Comparison of ENCODE assay signal across 22 cellular contexts in the genomic region with DNA sequence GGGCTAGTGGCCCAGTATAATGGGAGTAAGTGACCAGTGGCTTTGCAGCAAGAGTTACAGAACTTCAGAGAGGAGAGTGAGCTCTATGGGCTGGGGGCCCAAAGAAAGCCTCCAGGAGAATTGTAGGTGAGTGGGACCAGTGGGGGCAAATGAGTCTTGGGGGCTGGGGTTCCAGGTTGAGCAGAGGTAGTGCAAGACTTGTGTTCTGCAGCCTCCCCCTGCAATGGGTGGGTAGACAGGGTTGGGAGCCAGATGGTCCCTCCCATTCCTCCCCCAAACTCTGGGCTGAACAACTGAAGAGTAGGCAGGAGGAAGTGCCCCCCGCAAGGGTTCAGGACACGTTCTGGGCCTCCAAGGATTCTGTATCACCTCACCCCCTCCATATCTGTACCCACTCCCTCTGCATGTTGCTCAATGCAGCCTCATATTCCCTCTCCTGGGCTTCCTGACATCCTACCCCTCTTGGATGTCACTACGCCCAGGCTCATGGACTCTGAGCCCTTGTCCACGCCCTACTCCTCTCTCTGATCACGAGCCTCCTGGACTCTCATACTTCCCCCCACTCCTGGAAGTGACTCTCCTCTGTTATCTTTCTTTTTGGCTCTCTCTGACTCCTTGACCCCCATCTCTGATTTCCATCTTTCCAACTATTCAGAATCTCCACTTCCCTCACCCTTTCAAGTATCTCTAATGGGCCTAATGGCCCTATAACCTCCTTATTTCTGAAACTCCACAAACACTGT. TPM values are rescaled to one million over a fixed set of nuclear protein-coding genes. Genes with fewer than 3 reads are reported as not detected.
DNase-seq lines count a peak whose midpoint lies in the region; ATAC-seq, FAIRE-seq and TF ChIP-seq lines count a peak whose summit lies in the region.
"Had no signal": no experiment of that assay in that cellular context is flagged by ENCODE, and none has a peak within 500 bp of the region (broad histone marks: within the 10 kb centered on the region; RNA-seq: fewer than 3 reads in every experiment).

No MANE protein-coding gene starts in this region.

- H3K27ac Mint-ChIP-seq in neural crest cell (ENCODE audit: unreplicated experiment): no peak overlapping the region
- H3K27ac Mint-ChIP-seq in activated T-cell treated with anti-CD3 and anti-CD28 coated beads, Interleukin-2, amount 50 U/mL, for 24 hours: no peak overlapping the region

- H3K36me3 ChIP-seq in HepG2 (replicated peaks in 1 of 2; ENCODE audit: control insufficient read depth in 1 of 2, insufficient read depth in 2 of 2, low read length in 2 of 2): peaks cover 19 to 30% of the 10 kb centered on the region in 2 experiments
- H3K36me3 ChIP-seq in right lobe of liver: no peaks in the 10 kb centered on the region
- no peaks in the 10 kb centered on the region for H3K36me3 ChIP-seq in hepatocyte (replicated peaks; ENCODE audit: insufficient read depth, low read depth)

- no peaks in the 10 kb centered on the region for H3K9me2 ChIP-seq in hepatocyte (replicated peaks; ENCODE audit: insufficient read depth)

- H3K9me3 ChIP-seq in HepG2 (ENCODE audit: low read length) (no peaks in the 10 kb centered on the region), right lobe of liver (no peaks in the 10 kb centered on the region), hepatocyte (ENCODE audit: low read depth) (no peaks in the 10 kb centered on the region)
- H3K9me3 ChIP-seq: HAP-1 had no signal

- TF ChIP-seq EP300 in HepG2 (IDR thresholded peaks at IDR 0.05; ENCODE audit: low read depth in 2 of 2, low read length in 2 of 2) (peak; percentile 49 to 84; a peak in 3 of 4 replicates), HepG2 (CRISPR knock-in tag; IDR thresholded peaks at IDR 0.05; ENCODE audit: borderline replicate concordance) (peak; percentile 78)

- TF ChIP-seq CTCF in HepG2 (CRISPR knock-in tag; IDR thresholded peaks at IDR 0.05) (peak; percentile 26; the same call in 1 of the 2 replicates), right lobe of liver (IDR thresholded peaks at IDR 0.05) (no peak), hepatocyte (IDR thresholded peaks at IDR 0.05; ENCODE audit: poor library complexity) (no peak), neural crest cell (conservative IDR thresholded peaks at IDR 0.05) (no peak)

- H3K4me3 ChIP-seq in HepG2 (replicated peaks in 1 of 3; ENCODE audit: insufficient read depth in 1 of 3, low read depth in 2 of 3, low read length in 3 of 3): peak overlapping the region in 2 of 3 experiments; percentile 76 to 90; a peak in 3 of 6 replicates
- no peak overlapping the region for H3K4me3 ChIP-seq in right lobe of liver
- H3K4me3 ChIP-seq in hepatocyte: no peak overlapping the region
- H3K4me3 ChIP-seq: GM23248, HAP-1 had no signal

- peaks cover under 1% of the 10 kb centered on the region for H3K27me3 Mint-ChIP-seq in neural crest cell (ENCODE audit: low read depth)
- peaks cover 30% of the 10 kb centered on the region for H3K27me3 Mint-ChIP-seq in activated T-cell treated with anti-CD3 and anti-CD28 coated beads, Interleukin-2, amount 50 U/mL, for 24 hours

- 0 out of 2 replicates have a peak, but pooled peaks have one; percentile 10 for TF ChIP-seq RAD21 in HepG2 (CRISPR knock-in tag; IDR thresholded peaks at IDR 0.05)

- peaks cover 39% of the 10 kb centered on the region for H3K4me1 Mint-ChIP-seq in neural crest cell
- peaks cover 30% of the 10 kb centered on the region for H3K4me1 Mint-ChIP-seq in activated T-cell treated with anti-CD3 and anti-CD28 coated beads, Interleukin-2, amount 50 U/mL, for 24 hours (ENCODE audit: low read depth)

- peak; percentile 75 for FAIRE-seq in HepG2 (lab: Jason Lieb, UNC)

- BruUV-seq in HepG2 (replicated peaks; lab: Mats Ljungman, UMichigan): no TSS peak

- peak overlapping the region; percentile 84 for H3K9ac ChIP-seq in HepG2 (ENCODE audit: insufficient read depth, low read depth, low read length)
- H3K9ac ChIP-seq: GM23248 had no signal

- H3K79me2 ChIP-seq in HepG2 (ENCODE audit: insufficient read depth, low read length): peaks cover 32% of the 10 kb centered on the region
- H3K79me2 ChIP-seq in hepatocyte: peaks cover 15% of the 10 kb centered on the region

- CTCF ChIA-PET in HepG2 (lab: Yijun Ruan, JAX; ENCODE audit: low intra/inter-chr PET ratio, low total read pairs): no interaction called here

- peaks cover 49% of the 10 kb centered on the region for H3K4me1 ChIP-seq in HepG2 (ENCODE audit: insufficient read depth, low read length)
- H3K4me1 ChIP-seq in right lobe of liver: peaks cover 0 to 18% (median 5%) of the 10 kb centered on the region in 4 donors
- H3K4me1 ChIP-seq in hepatocyte (ENCODE audit: insufficient read depth): peaks cover 12% of the 10 kb centered on the region

- 3% methylated on average over 5 of the region's 5 CpGs for WGBS in HepG2 (ENCODE audit: low lambda C conversion rate)
- WGBS in right lobe of liver (ENCODE audit: insufficient coverage, low coverage, low lambda C conversion rate, missing lambda C conversion rate): 54% methylated on average over 3 of the region's 5 CpGs
- 75% methylated on average over 5 of the region's 5 CpGs for WGBS in hepatocyte (ENCODE audit: low lambda C conversion rate, missing lambda C conversion rate)

- DNase-seq in HepG2 (ENCODE audit: low spot score): peak; percentile 79
- no peak for DNase-seq in right lobe of liver
- DNase-seq in hepatocyte (ENCODE audit: low spot score): peak; percentile 50
- no peak for DNase-seq in neural crest cell (ENCODE audit: low read depth, low spot score)
- no peak for DNase-seq in activated CD4-positive, alpha-beta T cell treated with anti-CD3 and anti-CD28 coated beads for 4 hours
- DNase-seq in activated T-cell treated with anti-CD3 and anti-CD28 coated beads, Interleukin-2, amount 50 U/mL, for 24 hours: no peak
- DNase-seq: 8988T, DMS153, GDM1, GM23248, KBM-7, NCI-H1105 treated with DMSO at 0.1 percent for 48 hours, NCI-H1694, NCI-H2107, NCI-H510A treated with DMSO at 0.1 percent for 48 hours, RPMI8226, SHP77 treated with DMSO at 0.1 percent for 48 hours had no signal

- peak overlapping the region; percentile 87 for H3K4me3 Mint-ChIP-seq in neural crest cell
- no peak overlapping the region for H3K4me3 Mint-ChIP-seq in activated T-cell treated with anti-CD3 and anti-CD28 coated beads, Interleukin-2, amount 50 U/mL, for 24 hours

- TF ChIP-seq POLR2A in HepG2 (IDR thresholded peaks at IDR 0.05; ENCODE audit: insufficient read depth in 1 of 2, low read depth in 2 of 2, low read length in 2 of 2) (peak in 1 of 2 experiments; percentile 43; a peak in 1 of 4 replicates), right lobe of liver (IDR thresholded peaks at IDR 0.05) (no peak)

- no peaks in the 10 kb centered on the region; a peak in 1 of 5 replicates for H3K27me3 ChIP-seq in HepG2 (ENCODE audit: control insufficient read depth in 1 of 2, insufficient read depth in 2 of 2, low read length in 2 of 2)
- H3K27me3 ChIP-seq in right lobe of liver: no peaks in the 10 kb centered on the region
- H3K27me3 ChIP-seq in hepatocyte: peaks cover 2% of the 10 kb centered on the region

- H3K27ac ChIP-seq in HepG2 (ENCODE audit: extremely low read length, insufficient read depth, low read length): peak overlapping the region; percentile 53
- H3K27ac ChIP-seq in right lobe of liver: no peak overlapping the region
- no peak overlapping the region for H3K27ac ChIP-seq in hepatocyte
- H3K27ac ChIP-seq: GM23248 had no signal

- ATAC-seq in HepG2 (peak; percentile 34), right lobe of liver (no peak), GM19023 (IDR thresholded peaks at IDR 0.05; ENCODE audit: unreplicated experiment) (no peak), HG03442 (IDR thresholded peaks at IDR 0.05; ENCODE audit: unreplicated experiment) (no peak)

- intact Hi-C loops in HepG2 (cut with micrococcal nuclease; ENCODE audit: unreplicated experiment) (no loop called here), right lobe of liver (cut with DNase I) (no loop called here)

- peaks cover 24% of the 10 kb centered on the region for H4K20me1 ChIP-seq in HepG2 (ENCODE audit: insufficient read depth, low read length)
- H4K20me1 ChIP-seq in hepatocyte (ENCODE audit: insufficient read depth, poor library complexity, severe bottlenecking): peaks cover 12% of the 10 kb centered on the region

- in situ Hi-C loops in HepG2 (cut with HindIII; ENCODE audit: extremely low pct_ligation_motif_present, low pct_unique_long_range_greater_than_20kb): no loop called here

- H3K36me3 Mint-ChIP-seq in neural crest cell (ENCODE audit: low read depth): peaks cover 3% of the 10 kb centered on the region
- peaks cover 12% of the 10 kb centered on the region for H3K36me3 Mint-ChIP-seq in activated T-cell treated with anti-CD3 and anti-CD28 coated beads, Interleukin-2, amount 50 U/mL, for 24 hours (ENCODE audit: low read depth)

- H3K4me2 ChIP-seq in HepG2 (ENCODE audit: low read depth, low read length): peak overlapping the region; percentile 97
- no peak overlapping the region for H3K4me2 ChIP-seq in hepatocyte

- POLR2A ChIA-PET in HepG2 (lab: Yijun Ruan, JAX): interaction anchor here (1.2 to 3.9 kb wide), 4 partner anchors 15 to 52 kb away, joined by 6 to 44 read pairs (median 25); a partner anchor contains a TSS

- H2AFZ ChIP-seq in HepG2 (ENCODE audit: low read length) (no peak overlapping the region), hepatocyte (no peak overlapping the region)
- H2AFZ ChIP-seq: GM23248 had no signal

- H3K9me3 Mint-ChIP-seq in neural crest cell: no peaks in the 10 kb centered on the region
- no peaks in the 10 kb centered on the region for H3K9me3 Mint-ChIP-seq in activated T-cell treated with anti-CD3 and anti-CD28 coated beads, Interleukin-2, amount 50 U/mL, for 24 hours

RNA-seq across cellular contexts. Expression of a gene that starts 2.0 kb away (rescaled TPM):
- total RNA-seq in HepG2 (2016; rRNA removed; fragmentation: Illumina TruSeq; extraction: Trizol) (11.6 and 17.3 TPM in 2 replicates), right lobe of liver (1 to 10 TPM in 5 of 6 experiments, under 1 TPM in 1; 0.68 to 3.2 (median 1.2) TPM), hepatocyte (7.3 and 8.0 TPM in 2 replicates), neural crest cell (15.7 and 16.4 TPM in 2 replicates)
- total RNA-seq in HepG2 (2016; cell fraction: cytosol; rRNA removed; fragmentation: Illumina TruSeq; extraction: Trizol; ENCODE audit: low read depth): 12.3 and 16.3 TPM in 2 replicates
- total RNA-seq in HepG2 (2016; cell fraction: insoluble cytoplasmic fraction; rRNA removed; fragmentation: Illumina TruSeq; extraction: Trizol): 10.7 and 17.8 TPM in 2 replicates
- total RNA-seq in HepG2 (2016; cell fraction: membrane; rRNA removed; fragmentation: Illumina TruSeq; extraction: Trizol): 26.8 and 32.4 TPM in 2 replicates
- 9.3 and 11.7 TPM in 2 replicates for total RNA-seq in HepG2 (2016; cell fraction: nucleus; rRNA removed; fragmentation: Illumina TruSeq; extraction: Trizol)
- polyA plus RNA-seq in HepG2 (2011; rRNA removed) (23.5 and 40.8 TPM in 2 replicates), hepatocyte (10.4 and 12.2 TPM in 2 replicates)
- polyA plus RNA-seq in HepG2 (2011; cell fraction: cytosol; rRNA removed): 43.6 and 52.1 TPM in 2 replicates
- 61.3 and 68.7 TPM in 2 replicates for polyA plus RNA-seq in HepG2 (2011; cell fraction: nucleus; rRNA removed)
- 41.3 and 49.8 TPM in 2 replicates for polyA plus RNA-seq in HepG2 (2012)
- 16.5 and 21.1 TPM in 2 replicates for polyA plus RNA-seq in HepG2 (2016; cell fraction: cytosol; fragmentation: Illumina TruSeq; extraction: Trizol; ENCODE audit: low read depth)
- 12.8 and 14.5 TPM in 2 replicates for polyA plus RNA-seq in HepG2 (2016; cell fraction: insoluble cytoplasmic fraction; fragmentation: Illumina TruSeq; extraction: Trizol; ENCODE audit: low read depth)
- 27.9 and 28.1 TPM in 2 replicates for polyA plus RNA-seq in HepG2 (2016; cell fraction: membrane; fragmentation: Illumina TruSeq; extraction: Trizol; ENCODE audit: low read depth)
- polyA plus RNA-seq in HepG2 (2016; cell fraction: nucleus; fragmentation: Illumina TruSeq; extraction: Trizol; ENCODE audit: insufficient read depth, low read depth): 17.1 and 19.3 TPM in 2 replicates
- 2.1 and 67.2 TPM in 2 replicates for polyA minus RNA-seq in HepG2 (2011; rRNA and poly(A)+ RNA removed; ENCODE audit: low replicate concordance)
- 26.3 and 28.6 TPM in 2 replicates for polyA minus RNA-seq in HepG2 (2011; cell fraction: cytosol; rRNA and poly(A)+ RNA removed)
- polyA minus RNA-seq in HepG2 (2011; cell fraction: nucleus; rRNA and poly(A)+ RNA removed): 12.9 and 13.6 TPM in 2 replicates

RNA-seq across cellular contexts. Expression of a gene that starts 2.2 kb away (rescaled TPM):
- 34.7 and 79.6 TPM in 2 replicates for total RNA-seq in HepG2 (2016; rRNA removed; fragmentation: Illumina TruSeq; extraction: Trizol)
- total RNA-seq in HepG2 (2016; cell fraction: cytosol; rRNA removed; fragmentation: Illumina TruSeq; extraction: Trizol; ENCODE audit: low read depth): 21.6 and 22.1 TPM in 2 replicates
- 36.0 and 80.8 TPM in 2 replicates for total RNA-seq in HepG2 (2016; cell fraction: insoluble cytoplasmic fraction; rRNA removed; fragmentation: Illumina TruSeq; extraction: Trizol)
- 42.0 and 50.0 TPM in 2 replicates for total RNA-seq in HepG2 (2016; cell fraction: membrane; rRNA removed; fragmentation: Illumina TruSeq; extraction: Trizol)
- total RNA-seq in HepG2 (2016; cell fraction: nucleus; rRNA removed; fragmentation: Illumina TruSeq; extraction: Trizol): 65.5 and 76.8 TPM in 2 replicates
- 111 and 171 TPM in 2 replicates for polyA plus RNA-seq in HepG2 (2011; rRNA removed)
- polyA plus RNA-seq in HepG2 (2011; cell fraction: cytosol; rRNA removed): 120 and 244 TPM in 2 replicates
- polyA plus RNA-seq in HepG2 (2011; cell fraction: nucleus; rRNA removed): 203 and 211 TPM in 2 replicates
- polyA plus RNA-seq in HepG2 (2012): 115 and 161 TPM in 2 replicates
- 21.7 and 22.6 TPM in 2 replicates for polyA plus RNA-seq in HepG2 (2016; cell fraction: cytosol; fragmentation: Illumina TruSeq; extraction: Trizol; ENCODE audit: low read depth)
- 45.9 and 55.3 TPM in 2 replicates for polyA plus RNA-seq in HepG2 (2016; cell fraction: insoluble cytoplasmic fraction; fragmentation: Illumina TruSeq; extraction: Trizol; ENCODE audit: low read depth)
- 40.5 and 41.4 TPM in 2 replicates for polyA plus RNA-seq in HepG2 (2016; cell fraction: membrane; fragmentation: Illumina TruSeq; extraction: Trizol; ENCODE audit: low read depth)
- polyA plus RNA-seq in HepG2 (2016; cell fraction: nucleus; fragmentation: Illumina TruSeq; extraction: Trizol; ENCODE audit: insufficient read depth, low read depth): 139 and 143 TPM in 2 replicates
- 12.1 and 292 TPM in 2 replicates for polyA minus RNA-seq in HepG2 (2011; rRNA and poly(A)+ RNA removed; ENCODE audit: low replicate concordance)
- polyA minus RNA-seq in HepG2 (2011; cell fraction: cytosol; rRNA and poly(A)+ RNA removed): 137 and 143 TPM in 2 replicates
- 45.4 and 47.0 TPM in 2 replicates for polyA minus RNA-seq in HepG2 (2011; cell fraction: nucleus; rRNA and poly(A)+ RNA removed)
- 100 to 1,000 TPM in 2 of 6 experiments, 10 to 100 TPM in 4; 33.2 to 183 (median 39.6) TPM for total RNA-seq in right lobe of liver
- total RNA-seq in hepatocyte: 180 and 193 TPM in 2 replicates
- polyA plus RNA-seq in hepatocyte: 315 and 361 TPM in 2 replicates
- 27.0 and 30.0 TPM in 2 replicates for total RNA-seq in neural crest cell

RNA-seq across cellular contexts. Expression of a gene that starts 25.6 kb away (rescaled TPM):
- total RNA-seq in HepG2 (2016; rRNA removed; fragmentation: Illumina TruSeq; extraction: Trizol): 65.4 and 86.7 TPM in 2 replicates
- 17.5 and 19.8 TPM in 2 replicates for total RNA-seq in HepG2 (2016; cell fraction: cytosol; rRNA removed; fragmentation: Illumina TruSeq; extraction: Trizol; ENCODE audit: low read depth)
- total RNA-seq in HepG2 (2016; cell fraction: insoluble cytoplasmic fraction; rRNA removed; fragmentation: Illumina TruSeq; extraction: Trizol): 54.2 and 89.3 TPM in 2 replicates
- total RNA-seq in HepG2 (2016; cell fraction: membrane; rRNA removed; fragmentation: Illumina TruSeq; extraction: Trizol): 30.2 and 34.7 TPM in 2 replicates
- 65.9 and 71.3 TPM in 2 replicates for total RNA-seq in HepG2 (2016; cell fraction: nucleus; rRNA removed; fragmentation: Illumina TruSeq; extraction: Trizol)
- 218 and 229 TPM in 2 replicates for polyA plus RNA-seq in HepG2 (2011; rRNA removed)
- polyA plus RNA-seq in HepG2 (2011; cell fraction: cytosol; rRNA removed): 176 and 256 TPM in 2 replicates
- polyA plus RNA-seq in HepG2 (2011; cell fraction: nucleus; rRNA removed): 886 and 1,174 TPM in 2 replicates
- polyA plus RNA-seq in HepG2 (2012): 161 and 176 TPM in 2 replicates
- 10.0 and 11.3 TPM in 2 replicates for polyA plus RNA-seq in HepG2 (2016; cell fraction: cytosol; fragmentation: Illumina TruSeq; extraction: Trizol; ENCODE audit: low read depth)
- 66.1 and 91.2 TPM in 2 replicates for polyA plus RNA-seq in HepG2 (2016; cell fraction: insoluble cytoplasmic fraction; fragmentation: Illumina TruSeq; extraction: Trizol; ENCODE audit: low read depth)
- 22.2 and 25.7 TPM in 2 replicates for polyA plus RNA-seq in HepG2 (2016; cell fraction: membrane; fragmentation: Illumina TruSeq; extraction: Trizol; ENCODE audit: low read depth)
- 147 and 161 TPM in 2 replicates for polyA plus RNA-seq in HepG2 (2016; cell fraction: nucleus; fragmentation: Illumina TruSeq; extraction: Trizol; ENCODE audit: insufficient read depth, low read depth)
- 27.0 and 477 TPM in 2 replicates for polyA minus RNA-seq in HepG2 (2011; rRNA and poly(A)+ RNA removed; ENCODE audit: low replicate concordance)
- polyA minus RNA-seq in HepG2 (2011; cell fraction: cytosol; rRNA and poly(A)+ RNA removed): 210 and 260 TPM in 2 replicates
- 189 and 199 TPM in 2 replicates for polyA minus RNA-seq in HepG2 (2011; cell fraction: nucleus; rRNA and poly(A)+ RNA removed)
- total RNA-seq in right lobe of liver: 10 to 100 TPM; 27.0 to 42.5 (median 39.4) TPM
- 72.4 and 84.6 TPM in 2 replicates for total RNA-seq in hepatocyte
- polyA plus RNA-seq in hepatocyte: 61.0 and 73.7 TPM in 2 replicates
- total RNA-seq in neural crest cell: 122 and 123 TPM in 2 replicates

RNA-seq across cellular contexts. Expression of a gene that starts 26.3 kb away (rescaled TPM):
- 1.9 and 4.1 TPM in 2 replicates for total RNA-seq in HepG2 (2016; rRNA removed; fragmentation: Illumina TruSeq; extraction: Trizol)
- total RNA-seq in HepG2 (2016; cell fraction: cytosol; rRNA removed; fragmentation: Illumina TruSeq; extraction: Trizol; ENCODE audit: low read depth): 3.4 and 4.1 TPM in 2 replicates
- 2.5 and 3.2 TPM in 2 replicates for total RNA-seq in HepG2 (2016; cell fraction: insoluble cytoplasmic fraction; rRNA removed; fragmentation: Illumina TruSeq; extraction: Trizol)
- total RNA-seq in HepG2 (2016; cell fraction: membrane; rRNA removed; fragmentation: Illumina TruSeq; extraction: Trizol): 3.4 and 5.3 TPM in 2 replicates
- 2.0 and 3.3 TPM in 2 replicates for total RNA-seq in HepG2 (2016; cell fraction: nucleus; rRNA removed; fragmentation: Illumina TruSeq; extraction: Trizol)
- 15.2 and 23.1 TPM in 2 replicates for polyA plus RNA-seq in HepG2 (2011; rRNA removed)
- polyA plus RNA-seq in HepG2 (2011; cell fraction: cytosol; rRNA removed): 13.0 and 22.2 TPM in 2 replicates
- 28.4 and 35.0 TPM in 2 replicates for polyA plus RNA-seq in HepG2 (2011; cell fraction: nucleus; rRNA removed)
- polyA plus RNA-seq in HepG2 (2012): 11.4 and 17.5 TPM in 2 replicates
- polyA plus RNA-seq in HepG2 (2016; cell fraction: cytosol; fragmentation: Illumina TruSeq; extraction: Trizol; ENCODE audit: low read depth): 3.1 and 3.7 TPM in 2 replicates
- polyA plus RNA-seq in HepG2 (2016; cell fraction: insoluble cytoplasmic fraction; fragmentation: Illumina TruSeq; extraction: Trizol; ENCODE audit: low read depth): 2.1 TPM in 2 replicates
- 3.5 and 4.5 TPM in 2 replicates for polyA plus RNA-seq in HepG2 (2016; cell fraction: membrane; fragmentation: Illumina TruSeq; extraction: Trizol; ENCODE audit: low read depth)
- polyA plus RNA-seq in HepG2 (2016; cell fraction: nucleus; fragmentation: Illumina TruSeq; extraction: Trizol; ENCODE audit: insufficient read depth, low read depth): 3.6 and 4.6 TPM in 2 replicates
- 1.0 and 25.1 TPM in 2 replicates for polyA minus RNA-seq in HepG2 (2011; rRNA and poly(A)+ RNA removed; ENCODE audit: low replicate concordance)
- 5.1 and 5.8 TPM in 2 replicates for polyA minus RNA-seq in HepG2 (2011; cell fraction: cytosol; rRNA and poly(A)+ RNA removed)
- 2.3 and 2.6 TPM in 2 replicates for polyA minus RNA-seq in HepG2 (2011; cell fraction: nucleus; rRNA and poly(A)+ RNA removed)
- total RNA-seq in right lobe of liver: not detected
- total RNA-seq in hepatocyte: 3.3 and 5.6 TPM in 2 replicates
- polyA plus RNA-seq in hepatocyte: 8.1 and 9.2 TPM in 2 replicates
- 0.50 TPM in 1 of 2 replicates, not detected in the other for total RNA-seq in neural crest cell

RNA-seq across cellular contexts. Expression of a gene that starts 31.5 kb away (rescaled TPM):
- total RNA-seq in HepG2 (2016; rRNA removed; fragmentation: Illumina TruSeq; extraction: Trizol) (not detected in 2 replicates), right lobe of liver (not detected), hepatocyte (not detected in 2 replicates), neural crest cell (1.0 and 1.5 TPM in 2 replicates)
- total RNA-seq in HepG2 (2016; cell fraction: cytosol; rRNA removed; fragmentation: Illumina TruSeq; extraction: Trizol; ENCODE audit: low read depth): not detected in 2 replicates
- not detected in 2 replicates for total RNA-seq in HepG2 (2016; cell fraction: insoluble cytoplasmic fraction; rRNA removed; fragmentation: Illumina TruSeq; extraction: Trizol)
- total RNA-seq in HepG2 (2016; cell fraction: membrane; rRNA removed; fragmentation: Illumina TruSeq; extraction: Trizol): not detected in 2 replicates
- total RNA-seq in HepG2 (2016; cell fraction: nucleus; rRNA removed; fragmentation: Illumina TruSeq; extraction: Trizol): not detected in 2 replicates
- polyA plus RNA-seq in HepG2 (2011; rRNA removed) (0.03 TPM in 2 replicates), hepatocyte (0.07 TPM in 1 of 2 replicates, not detected in the other)
- polyA plus RNA-seq in HepG2 (2011; cell fraction: cytosol; rRNA removed): 0.01 TPM in 1 of 2 replicates, not detected in the other
- 0.23 and 0.24 TPM in 2 replicates for polyA plus RNA-seq in HepG2 (2011; cell fraction: nucleus; rRNA removed)
- polyA plus RNA-seq in HepG2 (2012): not detected in 2 replicates
- polyA plus RNA-seq in HepG2 (2016; cell fraction: cytosol; fragmentation: Illumina TruSeq; extraction: Trizol; ENCODE audit: low read depth): not detected in 2 replicates
- not detected in 2 replicates for polyA plus RNA-seq in HepG2 (2016; cell fraction: insoluble cytoplasmic fraction; fragmentation: Illumina TruSeq; extraction: Trizol; ENCODE audit: low read depth)
- polyA plus RNA-seq in HepG2 (2016; cell fraction: membrane; fragmentation: Illumina TruSeq; extraction: Trizol; ENCODE audit: low read depth): not detected in 2 replicates
- polyA plus RNA-seq in HepG2 (2016; cell fraction: nucleus; fragmentation: Illumina TruSeq; extraction: Trizol; ENCODE audit: insufficient read depth, low read depth): 0.16 TPM in 1 of 2 replicates, not detected in the other
- polyA minus RNA-seq in HepG2 (2011; rRNA and poly(A)+ RNA removed; ENCODE audit: low replicate concordance): 0.06 and 0.07 TPM in 2 replicates
- not detected in 2 replicates for polyA minus RNA-seq in HepG2 (2011; cell fraction: cytosol; rRNA and poly(A)+ RNA removed)
- 0.12 and 0.26 TPM in 2 replicates for polyA minus RNA-seq in HepG2 (2011; cell fraction: nucleus; rRNA and poly(A)+ RNA removed)
- total RNA-seq: Daoy had no signal
- polyA plus RNA-seq: AG04450, GM23248 had no signal

Comparison
In these comparisons a context has a peak if more than half of its experiments do, and no peak if none do; other contexts are left out.
1. DNase-seq: peak in HepG2 (single experiment) and hepatocyte (single experiment); none in right lobe of liver (0 of 3), neural crest cell (single experiment), activated CD4-positive, alpha-beta T cell treated with anti-CD3 and anti-CD28 coated beads for 4 hours (0 of 2) and activated T-cell treated with anti-CD3 and anti-CD28 coated beads, Interleukin-2, amount 50 U/mL, for 24 hours (single experiment).
2. H3K4me3 ChIP-seq: peak in HepG2 (2 of 3); none in right lobe of liver (0 of 3) and hepatocyte (single experiment).